In genomic region chr10:91328320-91328984, GRCh38 we compare ENCODE assay signal across 1 cellular context.
TF ChIP-seq lines count a peak whose summit lies in the region.

No MANE protein-coding gene starts in this region.

TF ChIP-seq in HEK293, 187 proteins besides CTCF, POLR2A, EP300 and RAD21 (continued from another document):
- TF ChIP-seq, protein P1, sequence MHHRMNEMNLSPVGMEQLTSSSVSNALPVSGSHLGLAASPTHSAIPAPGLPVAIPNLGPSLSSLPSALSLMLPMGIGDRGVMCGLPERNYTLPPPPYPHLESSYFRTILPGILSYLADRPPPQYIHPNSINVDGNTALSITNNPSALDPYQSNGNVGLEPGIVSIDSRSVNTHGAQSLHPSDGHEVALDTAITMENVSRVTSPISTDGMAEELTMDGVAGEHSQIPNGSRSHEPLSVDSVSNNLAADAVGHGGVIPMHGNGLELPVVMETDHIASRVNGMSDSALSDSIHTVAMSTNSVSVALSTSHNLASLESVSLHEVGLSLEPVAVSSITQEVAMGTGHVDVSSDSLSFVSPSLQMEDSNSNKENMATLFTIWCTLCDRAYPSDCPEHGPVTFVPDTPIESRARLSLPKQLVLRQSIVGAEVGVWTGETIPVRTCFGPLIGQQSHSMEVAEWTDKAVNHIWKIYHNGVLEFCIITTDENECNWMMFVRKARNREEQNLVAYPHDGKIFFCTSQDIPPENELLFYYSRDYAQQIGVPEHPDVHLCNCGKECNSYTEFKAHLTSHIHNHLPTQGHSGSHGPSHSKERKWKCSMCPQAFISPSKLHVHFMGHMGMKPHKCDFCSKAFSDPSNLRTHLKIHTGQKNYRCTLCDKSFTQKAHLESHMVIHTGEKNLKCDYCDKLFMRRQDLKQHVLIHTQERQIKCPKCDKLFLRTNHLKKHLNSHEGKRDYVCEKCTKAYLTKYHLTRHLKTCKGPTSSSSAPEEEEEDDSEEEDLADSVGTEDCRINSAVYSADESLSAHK (tag by site-specific recombination; IDR thresholded peaks at IDR 0.05) = peak; percentile 44; the same call in 1 of the 2 replicates
- TF ChIP-seq REPIN1 (tag by site-specific recombination; IDR thresholded peaks at IDR 0.05; ENCODE audit: low read depth) (no peak), ZNF133 (tag by site-specific recombination; IDR thresholded peaks at IDR 0.05) (no peak), ZNF23 (tag by site-specific recombination; IDR thresholded peaks at IDR 0.05; ENCODE audit: borderline replicate concordance) (no peak), ZNF639 (tag by site-specific recombination; IDR thresholded peaks at IDR 0.05) (peak; percentile 16; the same call in 1 of the 2 replicates), ZNF184 (tag by site-specific recombination; IDR thresholded peaks at IDR 0.05) (peak; percentile 60; the same call in 1 of the 2 replicates), ZNF157 (tag by site-specific recombination; IDR thresholded peaks at IDR 0.05) (no peak), ZNF629 (tag by site-specific recombination; IDR thresholded peaks at IDR 0.05) (peak; percentile 59)
TF ChIP-seq in HEK293: peak in this region for 5.
